Comparison of ENCODE assay signal across 1 cellular context in genomic region chr3:117893638-117894037, GRCh38.
TF ChIP-seq lines count a peak whose summit lies in the region.

No MANE protein-coding gene starts in this region.

TF ChIP-seq in IMR-90, 13 proteins besides CTCF, POLR2A, EP300 and RAD21 (continued from another document):
- no peak for TF ChIP-seq BHLHE40 (IDR thresholded peaks at IDR 0.05; ENCODE audit: low read depth, low read length)
- TF ChIP-seq CEBPB (IDR thresholded peaks at IDR 0.05; ENCODE audit: low read depth, low read length), result no peak
- TF ChIP-seq RCOR1 (IDR thresholded peaks at IDR 0.05; ENCODE audit: insufficient replicate concordance, low read length), result no peak
- no peak for TF ChIP-seq FOS (IDR thresholded peaks at IDR 0.05; ENCODE audit: low read depth, low read length)
- no peak for TF ChIP-seq MXI1 (IDR thresholded peaks at IDR 0.05; ENCODE audit: borderline replicate concordance, low read depth, low read length)
